1 cellular context compared by ENCODE assay signal in genomic region chr4:145565328-145565727, GRCh38.
TF ChIP-seq lines count a peak whose summit lies in the region.

No MANE protein-coding gene starts in this region.

TF ChIP-seq in GM12878, 131 proteins besides CTCF, POLR2A, EP300 and RAD21:
- TF ChIP-seq STAT1 (conservative IDR thresholded peaks at IDR 0.05): no peak
- TF ChIP-seq LARP7 (IDR thresholded peaks at IDR 0.05): no peak
- TF ChIP-seq, protein P1, sequence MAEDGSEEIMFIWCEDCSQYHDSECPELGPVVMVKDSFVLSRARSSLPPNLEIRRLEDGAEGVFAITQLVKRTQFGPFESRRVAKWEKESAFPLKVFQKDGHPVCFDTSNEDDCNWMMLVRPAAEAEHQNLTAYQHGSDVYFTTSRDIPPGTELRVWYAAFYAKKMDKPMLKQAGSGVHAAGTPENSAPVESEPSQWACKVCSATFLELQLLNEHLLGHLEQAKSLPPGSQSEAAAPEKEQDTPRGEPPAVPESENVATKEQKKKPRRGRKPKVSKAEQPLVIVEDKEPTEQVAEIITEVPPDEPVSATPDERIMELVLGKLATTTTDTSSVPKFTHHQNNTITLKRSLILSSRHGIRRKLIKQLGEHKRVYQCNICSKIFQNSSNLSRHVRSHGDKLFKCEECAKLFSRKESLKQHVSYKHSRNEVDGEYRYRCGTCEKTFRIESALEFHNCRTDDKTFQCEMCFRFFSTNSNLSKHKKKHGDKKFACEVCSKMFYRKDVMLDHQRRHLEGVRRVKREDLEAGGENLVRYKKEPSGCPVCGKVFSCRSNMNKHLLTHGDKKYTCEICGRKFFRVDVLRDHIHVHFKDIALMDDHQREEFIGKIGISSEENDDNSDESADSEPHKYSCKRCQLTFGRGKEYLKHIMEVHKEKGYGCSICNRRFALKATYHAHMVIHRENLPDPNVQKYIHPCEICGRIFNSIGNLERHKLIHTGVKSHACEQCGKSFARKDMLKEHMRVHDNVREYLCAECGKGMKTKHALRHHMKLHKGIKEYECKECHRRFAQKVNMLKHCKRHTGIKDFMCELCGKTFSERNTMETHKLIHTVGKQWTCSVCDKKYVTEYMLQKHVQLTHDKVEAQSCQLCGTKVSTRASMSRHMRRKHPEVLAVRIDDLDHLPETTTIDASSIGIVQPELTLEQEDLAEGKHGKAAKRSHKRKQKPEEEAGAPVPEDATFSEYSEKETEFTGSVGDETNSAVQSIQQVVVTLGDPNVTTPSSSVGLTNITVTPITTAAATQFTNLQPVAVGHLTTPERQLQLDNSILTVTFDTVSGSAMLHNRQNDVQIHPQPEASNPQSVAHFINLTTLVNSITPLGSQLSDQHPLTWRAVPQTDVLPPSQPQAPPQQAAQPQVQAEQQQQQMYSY (CRISPR knock-in tag; IDR thresholded peaks at IDR 0.05): no peak
- TF ChIP-seq NBN (IDR thresholded peaks at IDR 0.05): no peak
- TF ChIP-seq SUPT20H (IDR thresholded peaks at IDR 0.05; ENCODE audit: borderline replicate concordance, control insufficient read depth, low read depth, low read length): no peak
- TF ChIP-seq BACH1 (IDR thresholded peaks at IDR 0.05; ENCODE audit: borderline replicate concordance): no peak
- TF ChIP-seq, protein P2, sequence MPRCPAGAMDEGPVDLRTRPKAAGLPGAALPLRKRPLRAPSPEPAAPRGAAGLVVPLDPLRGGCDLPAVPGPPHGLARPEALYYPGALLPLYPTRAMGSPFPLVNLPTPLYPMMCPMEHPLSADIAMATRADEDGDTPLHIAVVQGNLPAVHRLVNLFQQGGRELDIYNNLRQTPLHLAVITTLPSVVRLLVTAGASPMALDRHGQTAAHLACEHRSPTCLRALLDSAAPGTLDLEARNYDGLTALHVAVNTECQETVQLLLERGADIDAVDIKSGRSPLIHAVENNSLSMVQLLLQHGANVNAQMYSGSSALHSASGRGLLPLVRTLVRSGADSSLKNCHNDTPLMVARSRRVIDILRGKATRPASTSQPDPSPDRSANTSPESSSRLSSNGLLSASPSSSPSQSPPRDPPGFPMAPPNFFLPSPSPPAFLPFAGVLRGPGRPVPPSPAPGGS (IDR thresholded peaks at IDR 0.05; ENCODE audit: borderline replicate concordance, insufficient read depth, low read depth, low read length, poor library complexity, severe bottlenecking): no peak
- no peak for TF ChIP-seq NFIC (IDR thresholded peaks at IDR 0.05; ENCODE audit: low read depth, low read length)
- no peak for TF ChIP-seq RUNX3 (IDR thresholded peaks at IDR 0.05; ENCODE audit: low read length)
- no peak for TF ChIP-seq BCLAF1 (IDR thresholded peaks at IDR 0.05)
- TF ChIP-seq WRNIP1 (IDR thresholded peaks at IDR 0.05; ENCODE audit: borderline replicate concordance, low read depth, low read length): no peak
- no peak for TF ChIP-seq CHD4 (IDR thresholded peaks at IDR 0.05)
- TF ChIP-seq POLR2AphosphoS5 (IDR thresholded peaks at IDR 0.05; ENCODE audit: low read length): no peak
- TF ChIP-seq CHD2 (IDR thresholded peaks at IDR 0.05; ENCODE audit: borderline replicate concordance, low read depth, low read length): no peak
- no peak for TF ChIP-seq RELA (IDR thresholded peaks at IDR 0.05; ENCODE audit: borderline replicate concordance, partially characterized antibody)
- TF ChIP-seq MYB (IDR thresholded peaks at IDR 0.05; ENCODE audit: borderline replicate concordance, low read depth, low read length): no peak
- no peak for TF ChIP-seq HDGF (IDR thresholded peaks at IDR 0.05)
- TF ChIP-seq TCF7 (IDR thresholded peaks at IDR 0.05; ENCODE audit: borderline replicate concordance): no peak
- TF ChIP-seq CBX5 (IDR thresholded peaks at IDR 0.05; ENCODE audit: low read depth): no peak
